8 cellular contexts compared by ENCODE assay signal in the genomic region with DNA sequence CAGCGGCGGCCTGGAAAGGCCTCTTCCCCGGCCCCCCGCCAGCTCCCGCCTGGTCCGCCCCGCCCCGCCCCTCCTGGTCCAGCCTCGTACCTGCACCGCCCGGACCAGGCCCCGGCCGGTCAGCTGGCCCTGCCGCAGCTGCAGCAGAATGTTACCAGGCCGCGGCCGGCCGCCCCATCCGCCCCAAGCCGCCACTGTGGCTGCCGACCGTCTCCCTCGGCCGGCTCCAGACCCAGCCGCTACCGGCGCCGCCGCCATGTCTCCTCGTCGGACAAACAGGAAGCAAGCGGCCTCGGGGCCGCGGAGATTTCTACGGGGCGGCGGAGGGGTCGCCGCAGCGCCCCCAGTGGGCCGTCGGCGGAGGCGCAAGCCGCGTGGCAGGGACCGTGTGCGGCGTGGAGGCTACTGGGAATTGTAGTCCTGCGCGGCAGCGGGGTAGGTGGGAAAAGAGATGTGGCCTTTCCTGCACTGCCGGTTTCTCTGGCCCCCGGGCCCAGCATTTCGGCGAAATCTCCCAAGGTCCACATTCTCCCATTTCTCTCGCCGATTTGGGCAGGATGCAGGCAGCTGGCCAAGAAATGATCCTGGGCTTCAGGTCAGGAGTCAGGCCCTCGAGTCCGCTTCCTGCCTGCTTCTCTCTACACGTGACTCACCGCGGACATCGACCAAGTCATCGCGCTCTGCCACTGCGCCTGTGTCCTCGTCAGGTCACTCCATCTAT. TPM values are rescaled to one million over a fixed set of nuclear protein-coding genes. Genes with fewer than 3 reads are reported as not detected.
A peak's percentile ranks its signal among the peaks of the same experiment; 100 is the strongest.
DNase-seq lines count a peak whose midpoint lies in the region; ATAC-seq and TF ChIP-seq lines count a peak whose summit lies in the region.

TRPC4AP (minus strand) TSS at position 284 of the 721 bp plus-strand sequence; CDS start at position 258, 26 bp downstream.

- H4K20me1 ChIP-seq in KMS-11 (ENCODE audit: insufficient read depth): no peaks in the 10 kb centered on the region; the same call in 1 of the 2 replicates

- H3K4me3 ChIP-seq in KMS-11 (IDR thresholded peaks at IDR 0.05; ENCODE audit: insufficient read depth, low read depth, low read length) (peak within 1 kb of the TSS; percentile 38), fibroblast of pulmonary artery (replicated peaks; ENCODE audit: low read depth, low read length) (peak within 1 kb of the TSS; percentile 77)

- peaks cover 30% of the 10 kb centered on the region for H3K36me3 Mint-ChIP-seq in activated T-helper 2 cell treated with anti-CD3 and anti-CD28 coated beads, Interferon-gamma antibody, Interleukin-2, Interleukin-4, amounts not matched to agents 10 μg/mL and 5 μg/mL and 100 μg/mL, durations not matched to agents 14 hours and 24 hours and 36 hours (ENCODE audit: low read depth)
- H3K36me3 Mint-ChIP-seq in nephron (ENCODE audit: low read depth): peaks cover 8% of the 10 kb centered on the region

- H3K9ac ChIP-seq in KMS-11: peak within 1 kb of the TSS; percentile 87

- peak within 1 kb of the TSS; percentile 98 for H2AFZ ChIP-seq in KMS-11 (ENCODE audit: low read depth)

- H3K9me3 Mint-ChIP-seq in activated T-helper 2 cell treated with anti-CD3 and anti-CD28 coated beads, Interferon-gamma antibody, Interleukin-2, Interleukin-4, amounts not matched to agents 10 μg/mL and 5 μg/mL and 100 μg/mL, durations not matched to agents 14 hours and 24 hours and 36 hours: no peaks in the 10 kb centered on the region
- no peaks in the 10 kb centered on the region for H3K9me3 Mint-ChIP-seq in nephron
- H3K9me3 Mint-ChIP-seq in stimulated activated naive CD8-positive, alpha-beta T cell treated with anti-CD3 and anti-CD28 coated beads, Interleukin-15, amount 100 ng/mL, for 72 hours: no peaks in the 10 kb centered on the region

- H3K4me3 Mint-ChIP-seq in activated T-helper 2 cell treated with anti-CD3 and anti-CD28 coated beads, Interferon-gamma antibody, Interleukin-2, Interleukin-4, amounts not matched to agents 10 μg/mL and 5 μg/mL and 100 μg/mL, durations not matched to agents 14 hours and 24 hours and 36 hours (ENCODE audit: low read depth): peak within 1 kb of the TSS; percentile 94
- peak within 1 kb of the TSS; percentile 90 to 99 (median 92) for H3K4me3 Mint-ChIP-seq in nephron
- peak within 1 kb of the TSS; percentile 82 to 91 for H3K4me3 Mint-ChIP-seq in stimulated activated naive CD8-positive, alpha-beta T cell treated with anti-CD3 and anti-CD28 coated beads, Interleukin-15, amount 100 ng/mL, for 72 hours

- peak within 1 kb of the TSS; percentile 98 for H3K27ac Mint-ChIP-seq in activated T-helper 2 cell treated with anti-CD3 and anti-CD28 coated beads, Interferon-gamma antibody, Interleukin-2, Interleukin-4, amounts not matched to agents 10 μg/mL and 5 μg/mL and 100 μg/mL, durations not matched to agents 14 hours and 24 hours and 36 hours
- H3K27ac Mint-ChIP-seq in nephron: peak within 1 kb of the TSS; percentile 86 to 98 (median 96)
- peak within 1 kb of the TSS; percentile 99 to 100 for H3K27ac Mint-ChIP-seq in stimulated activated naive CD8-positive, alpha-beta T cell treated with anti-CD3 and anti-CD28 coated beads, Interleukin-15, amount 100 ng/mL, for 72 hours

- H3K4me1 Mint-ChIP-seq in activated T-helper 2 cell treated with anti-CD3 and anti-CD28 coated beads, Interferon-gamma antibody, Interleukin-2, Interleukin-4, amounts not matched to agents 10 μg/mL and 5 μg/mL and 100 μg/mL, durations not matched to agents 14 hours and 24 hours and 36 hours (ENCODE audit: low read depth): peaks cover 43% of the 10 kb centered on the region
- H3K4me1 Mint-ChIP-seq in nephron: peaks cover 46% of the 10 kb centered on the region
- peaks cover 60% of the 10 kb centered on the region for H3K4me1 Mint-ChIP-seq in stimulated activated naive CD8-positive, alpha-beta T cell treated with anti-CD3 and anti-CD28 coated beads, Interleukin-15, amount 100 ng/mL, for 72 hours

- H3K27ac ChIP-seq in KMS-11: peak within 1 kb of the TSS; percentile 54

- H3K27me3 Mint-ChIP-seq in activated T-helper 2 cell treated with anti-CD3 and anti-CD28 coated beads, Interferon-gamma antibody, Interleukin-2, Interleukin-4, amounts not matched to agents 10 μg/mL and 5 μg/mL and 100 μg/mL, durations not matched to agents 14 hours and 24 hours and 36 hours (ENCODE audit: low read depth): no peaks in the 10 kb centered on the region
- H3K27me3 Mint-ChIP-seq in nephron (ENCODE audit: low read depth): no peaks in the 10 kb centered on the region
- no peaks in the 10 kb centered on the region for H3K27me3 Mint-ChIP-seq in stimulated activated naive CD8-positive, alpha-beta T cell treated with anti-CD3 and anti-CD28 coated beads, Interleukin-15, amount 100 ng/mL, for 72 hours

- H3K79me2 ChIP-seq in KMS-11 (ENCODE audit: insufficient read depth, low read depth): peaks cover 44% of the 10 kb centered on the region

- ATAC-seq in GM21737 (IDR thresholded peaks at IDR 0.05; ENCODE audit: unreplicated experiment): peak; percentile 95
- ATAC-seq in stimulated activated naive CD8-positive, alpha-beta T cell treated with anti-CD3 and anti-CD28 coated beads, Interleukin-15, amount 100 ng/mL, for 72 hours: peak; percentile 94

- TF ChIP-seq CTCF in KMS-11 (conservative IDR thresholded peaks at IDR 0.05; ENCODE audit: low read depth, low read length) (peak; percentile 90), fibroblast of pulmonary artery (IDR thresholded peaks at IDR 0.05; ENCODE audit: low read length, missing control alignments) (peak; percentile 61), nephron (IDR thresholded peaks at IDR 0.05; ENCODE audit: unreplicated experiment in 3 of 3) (peak; percentile 96 to 99 (median 99))

- peak; percentile 91 for DNase-seq in EL
- peak; percentile 90 for DNase-seq in RPMI7951 (ENCODE audit: low read depth)
- peak; percentile 88 for DNase-seq in activated T-helper 2 cell treated with anti-CD3 and anti-CD28 coated beads, Interferon-gamma antibody, Interleukin-2, Interleukin-4, amounts not matched to agents 10 μg/mL and 5 μg/mL and 100 μg/mL, durations not matched to agents 14 hours and 24 hours and 36 hours (ENCODE audit: low spot score)
- peak; percentile 91 for DNase-seq in fibroblast of pulmonary artery (ENCODE audit: low read depth)
- DNase-seq in stimulated activated naive CD8-positive, alpha-beta T cell treated with anti-CD3 and anti-CD28 coated beads, Interleukin-15, amount 100 ng/mL, for 72 hours: peak; percentile 90 to 91

- H3K4me2 ChIP-seq in KMS-11: peak within 1 kb of the TSS; percentile 49

- H3K4me1 ChIP-seq in KMS-11 (ENCODE audit: low read depth, poor library complexity, severe bottlenecking): peaks cover 46% of the 10 kb centered on the region

- no peaks in the 10 kb centered on the region for H3K36me3 ChIP-seq in KMS-11 (ENCODE audit: insufficient read depth)

- no peaks in the 10 kb centered on the region for H3K27me3 ChIP-seq in KMS-11 (ENCODE audit: insufficient read depth, low read depth)

- intact Hi-C loops in activated T-helper 2 cell treated with anti-CD3 and anti-CD28 coated beads, Interferon-gamma antibody, Interleukin-2, Interleukin-4, amounts not matched to agents 10 μg/mL and 5 μg/mL and 100 μg/mL, durations not matched to agents 14 hours and 24 hours and 36 hours (cut with micrococcal nuclease): loop anchor here (2.0 to 10.0 kb wide), 8 partner anchors 55 to 860 kb away; partner anchors contain the start of genes ACSS2, EDEM2, GSS and MYH7B

RNA-seq across cellular contexts. Expression of gene TRPC4AP, which starts in this region (rescaled TPM):
- total RNA-seq in RPMI7951 (2014; rRNA removed; shearing (Covaris generic)): 44.9 and 49.5 TPM in 2 replicates
- total RNA-seq in activated T-helper 2 cell treated with anti-CD3 and anti-CD28 coated beads, Interferon-gamma antibody, Interleukin-2, Interleukin-4, amounts not matched to agents 10 μg/mL and 5 μg/mL and 100 μg/mL, durations not matched to agents 14 hours and 24 hours and 36 hours: 52.3 and 52.4 TPM in 2 replicates

Comparison
In these comparisons a context has a peak if more than half of its experiments do, and no peak if none do; other contexts are left out.
1. Peak in every context shown above with its lines: DNase-seq, ATAC-seq, H3K4me3 ChIP-seq and H3K27ac ChIP-seq.